In genomic region chr12:113889076-113889475, GRCh38 we compare ENCODE assay signal across 14 cellular contexts.
DNase-seq lines count a peak whose midpoint lies in the region; ATAC-seq and TF ChIP-seq lines count a peak whose summit lies in the region.
"Had no signal": no experiment of that assay in that cellular context is flagged by ENCODE, and none has a peak within 500 bp of the region (broad histone marks: within the 10 kb centered on the region; RNA-seq: fewer than 3 reads in every experiment).

No MANE protein-coding gene starts in this region.

- no peak for DNase-seq in stimulated activated naive CD8-positive, alpha-beta T cell treated with anti-CD3 and anti-CD28 coated beads, Interleukin-15, amount 100 ng/mL, for 72 hours
- DNase-seq in stimulated activated naive CD8-positive, alpha-beta T cell treated with anti-CD3 and anti-CD28 coated beads, Interleukin-15, Interleukin-2, amounts not matched to agents 100 U/mL and 50 U/mL, for 24 hours: no peak
- DNase-seq in T-helper 17 cell (no peak), foreskin fibroblast (peak; percentile 32 to 63), mucosa of gallbladder (ENCODE audit: low spot score) (no peak)
- no peak for DNase-seq in stimulated activated naive CD4-positive, alpha-beta T cell treated with Interleukin-2 at 50 U/mL for 16 hours (lab: John Stamatoyannopoulos, UW)
- DNase-seq: activated CD4-positive, alpha-beta T cell treated with anti-CD3 and anti-CD28 coated beads, Interleukin-2, amount 50 U/mL, for 4 hours; NCI-H510A; uterus had no signal

- peak overlapping the region; percentile 9 to 74 for H3K27ac Mint-ChIP-seq in stimulated activated naive CD8-positive, alpha-beta T cell treated with anti-CD3 and anti-CD28 coated beads, Interleukin-15, amount 100 ng/mL, for 72 hours
- no peak overlapping the region for H3K27ac Mint-ChIP-seq in T-helper 17 cell
- H3K27ac Mint-ChIP-seq: activated T-helper 17 cell treated with anti-CD3 and anti-CD28 coated beads, Interleukin-2, amount 50 U/mL, for 72 hours; mesothelial cell of epicardium had no signal

- no peak for ATAC-seq in stimulated activated naive CD8-positive, alpha-beta T cell treated with anti-CD3 and anti-CD28 coated beads, Interleukin-15, amount 100 ng/mL, for 72 hours
- no peak for ATAC-seq in stimulated activated naive CD8-positive, alpha-beta T cell treated with anti-CD3 and anti-CD28 coated beads, Interleukin-15, Interleukin-2, amounts not matched to agents 100 U/mL and 50 U/mL, for 24 hours
- ATAC-seq in T-helper 17 cell (no peak), HG02852 (IDR thresholded peaks at IDR 0.05; ENCODE audit: unreplicated experiment) (no peak), HG02870 (IDR thresholded peaks at IDR 0.05; ENCODE audit: unreplicated experiment) (no peak)
- ATAC-seq: activated T-helper 17 cell treated with anti-CD3 and anti-CD28 coated beads, Interleukin-2, amount 50 U/mL, for 72 hours; HCT116 had no signal

- no peaks in the 10 kb centered on the region for H3K27me3 Mint-ChIP-seq in stimulated activated naive CD8-positive, alpha-beta T cell treated with anti-CD3 and anti-CD28 coated beads, Interleukin-15, amount 100 ng/mL, for 72 hours
- no peaks in the 10 kb centered on the region for H3K27me3 Mint-ChIP-seq in T-helper 17 cell
- H3K27me3 Mint-ChIP-seq: activated T-helper 17 cell treated with anti-CD3 and anti-CD28 coated beads, Interleukin-2, amount 50 U/mL, for 72 hours had no signal

- no peaks in the 10 kb centered on the region for H3K9me3 ChIP-seq in T-helper 17 cell (ENCODE audit: control insufficient read depth, low read length, poor library complexity, severe bottlenecking)
- H3K9me3 ChIP-seq: uterus had no signal

- peaks cover 8% of the 10 kb centered on the region for H3K4me1 Mint-ChIP-seq in stimulated activated naive CD8-positive, alpha-beta T cell treated with anti-CD3 and anti-CD28 coated beads, Interleukin-15, amount 100 ng/mL, for 72 hours
- peaks cover 4% of the 10 kb centered on the region for H3K4me1 Mint-ChIP-seq in T-helper 17 cell

- no peaks in the 10 kb centered on the region for H3K9me3 Mint-ChIP-seq in stimulated activated naive CD8-positive, alpha-beta T cell treated with anti-CD3 and anti-CD28 coated beads, Interleukin-15, amount 100 ng/mL, for 72 hours
- H3K9me3 Mint-ChIP-seq: activated T-helper 17 cell treated with anti-CD3 and anti-CD28 coated beads, Interleukin-2, amount 50 U/mL, for 72 hours had no signal

- H3K36me3 Mint-ChIP-seq in T-helper 17 cell (ENCODE audit: low read depth): peaks cover 10% of the 10 kb centered on the region

- TF ChIP-seq CTCF in foreskin fibroblast (IDR thresholded peaks at IDR 0.05; ENCODE audit: low read depth, low read length): peak; percentile 17

- no peak overlapping the region for H3K4me3 Mint-ChIP-seq in stimulated activated naive CD8-positive, alpha-beta T cell treated with anti-CD3 and anti-CD28 coated beads, Interleukin-15, amount 100 ng/mL, for 72 hours
- H3K4me3 Mint-ChIP-seq in T-helper 17 cell: peak overlapping the region; percentile 44
- H3K4me3 Mint-ChIP-seq: activated T-helper 17 cell treated with anti-CD3 and anti-CD28 coated beads, Interleukin-2, amount 50 U/mL, for 72 hours; mesothelial cell of epicardium had no signal

- peak overlapping the region in 1 of 2 donors; percentile 23 for H3K4me3 ChIP-seq in foreskin fibroblast (ENCODE audit: low read depth in 1 of 2, low read length in 2 of 2)
- H3K4me3 ChIP-seq: uterus had no signal

Comparison
In these comparisons a context has a peak if more than half of its experiments do, and no peak if none do; other contexts are left out.
1. DNase-seq: peak in foreskin fibroblast (2 of 2); none in stimulated activated naive CD8-positive, alpha-beta T cell treated with anti-CD3 and anti-CD28 coated beads, Interleukin-15, amount 100 ng/mL, for 72 hours (0 of 2), stimulated activated naive CD8-positive, alpha-beta T cell treated with anti-CD3 and anti-CD28 coated beads, Interleukin-15, Interleukin-2, amounts not matched to agents 100 U/mL and 50 U/mL, for 24 hours (single experiment), T-helper 17 cell (0 of 3), mucosa of gallbladder (single experiment) and stimulated activated naive CD4-positive, alpha-beta T cell treated with Interleukin-2 at 50 U/mL for 16 hours (single experiment).